8 cellular contexts compared by ENCODE assay signal in genomic region chrX:52995135-52995973, GRCh38. TPM values are rescaled to one million over a fixed set of nuclear protein-coding genes. Genes with fewer than 3 reads are reported as not detected.
DNase-seq lines count a peak whose midpoint lies in the region; ATAC-seq and TF ChIP-seq lines count a peak whose summit lies in the region.

No MANE protein-coding gene starts in this region.

- peak overlapping the region; percentile 57; the same call in 1 of the 2 replicates for H3K4me3 ChIP-seq in PC-9
- H3K4me3 ChIP-seq in esophagus muscularis mucosa = peak overlapping the region; percentile 54 to 68 (median 58)
- H3K4me3 ChIP-seq in muscle layer of duodenum (ENCODE audit: low read depth in 1 of 2, low read length in 2 of 2) = peak overlapping the region; percentile 71 to 86

- WGBS in esophagus muscularis mucosa = 38% methylated on average over 30 of the region's 45 CpGs

- DNase-seq in DMS53 treated with DMSO at 0.1 percent for 48 hours (lab: John Stamatoyannopoulos, UW; ENCODE audit: unreplicated experiment) (peak; percentile 93), KBM-7 (peak; percentile 99), PC-9 (peak; percentile 80 to 97), esophagus muscularis mucosa (ENCODE audit: extremely low spot score) (peak; percentile 98)
- DNase-seq in activated T-cell treated with anti-CD3 and anti-CD28 coated beads, Interleukin-2, amount 50 U/mL, for 48 hours = peak; percentile 89 to 92
- DNase-seq in stimulated activated CD8-positive, alpha-beta memory T cell treated with anti-CD3 and anti-CD28 coated beads, Interleukin-7, amount 100 ng/mL, for 4 hours (ENCODE audit: low read depth in 2 of 2) = peak; percentile 86 to 88

- peak overlapping the region; percentile 73; the same call in 1 of the 2 replicates for H2AFZ ChIP-seq in PC-9

- peak overlapping the region; percentile 69 for H3K4me2 ChIP-seq in PC-9

- intact Hi-C loops in PC-9 (cut with micrococcal nuclease; ENCODE audit: unreplicated experiment) = loop anchor here (1.0 kb wide), 1 partner anchor 98 kb away; no protein-coding TSS in a partner anchor
- intact Hi-C loops in esophagus muscularis mucosa (cut with DNase I) = no loop called here

- no peaks in the 10 kb centered on the region for H3K4me1 ChIP-seq in PC-9 (replicated peaks; ENCODE audit: insufficient read depth)
- peaks cover 9 to 20% (median 19%) of the 10 kb centered on the region in 4 donors for H3K4me1 ChIP-seq in esophagus muscularis mucosa
- H3K4me1 ChIP-seq in muscle layer of duodenum (ENCODE audit: control insufficient read depth in 1 of 2, insufficient read depth in 2 of 2, low read length in 2 of 2) = peaks cover 0 to 11% of the 10 kb centered on the region in 2 donors

- no peak for TF ChIP-seq POLR2A in esophagus muscularis mucosa (IDR thresholded peaks at IDR 0.05; ENCODE audit: low read depth)

- ATAC-seq in GM21717 (IDR thresholded peaks at IDR 0.05; ENCODE audit: unreplicated experiment) = peak; percentile 94

- no peaks in the 10 kb centered on the region for H4K20me1 ChIP-seq in PC-9 (ENCODE audit: insufficient read depth)

- TF ChIP-seq CTCF in PC-9 (conservative IDR thresholded peaks at IDR 0.05) = peak; percentile 59
- TF ChIP-seq CTCF in esophagus muscularis mucosa (IDR thresholded peaks at IDR 0.05) = peak; percentile 52 to 76 (median 69)

- H3K9me3 ChIP-seq in PC-9 (ENCODE audit: insufficient read depth, low read depth) (no peaks in the 10 kb centered on the region), esophagus muscularis mucosa (no peaks in the 10 kb centered on the region), muscle layer of duodenum (ENCODE audit: control insufficient read depth in 1 of 2, low read length in 2 of 2) (no peaks in the 10 kb centered on the region)

- H3K9me2 ChIP-seq in PC-9 (ENCODE audit: insufficient read depth) = no peaks in the 10 kb centered on the region

- H3K27ac ChIP-seq in PC-9 (peak overlapping the region; percentile 66), esophagus muscularis mucosa (replicated peaks in 1 of 4) (peak overlapping the region; percentile 81 to 87 (median 84)), muscle layer of duodenum (ENCODE audit: low read length) (peak overlapping the region; percentile 87)

- H3K27me3 ChIP-seq in PC-9 (ENCODE audit: insufficient read depth, low read depth) = no peaks in the 10 kb centered on the region
- peaks cover 0 to 1% (median 0%) of the 10 kb centered on the region in 4 donors for H3K27me3 ChIP-seq in esophagus muscularis mucosa
- H3K27me3 ChIP-seq in muscle layer of duodenum (ENCODE audit: low read depth, low read length) = no peaks in the 10 kb centered on the region

- no TSS peak for BruUV-seq in PC-9 (replicated peaks; lab: Mats Ljungman, UMichigan)

- no peaks in the 10 kb centered on the region for H3F3A ChIP-seq in PC-9 (ENCODE audit: insufficient read depth, low read depth)

- 0 out of 2 replicates have a peak, but pooled peaks cover 3% of the 10 kb centered on the region for H3K79me2 ChIP-seq in PC-9 (ENCODE audit: low read depth)

- in situ Hi-C loops in KBM-7 (cut with MboI; ENCODE audit: low pct_unique_long_range_greater_than_20kb, low sequenced_read_pairs) = no loop called here

- POLR2A ChIA-PET in PC-9 (lab: Charles Lee; ENCODE audit: unreplicated experiment) = interaction anchor here (0.5 to 1.0 kb wide), 6 partner anchors 18 to 446 kb away, joined by 3 to 5 read pairs (median 4); partner anchors contain the start of gene RIBC1

- TF ChIP-seq EP300 in esophagus muscularis mucosa (IDR thresholded peaks at IDR 0.05) = no peak

- H3K36me3 ChIP-seq in PC-9 (ENCODE audit: low read depth) (no peaks in the 10 kb centered on the region), esophagus muscularis mucosa (no peaks in the 10 kb centered on the region), muscle layer of duodenum (ENCODE audit: control insufficient read depth in 1 of 2, insufficient read depth in 2 of 2, low read length in 2 of 2) (no peaks in the 10 kb centered on the region)

- CTCF ChIA-PET in PC-9 (lab: Charles Lee) = no interaction called here

RNA-seq across cellular contexts. Expression of gene FAM156A, which starts 37.0 kb away (rescaled TPM):
- total RNA-seq in PC-9 (2021) (26.8 and 34.2 TPM in 2 replicates), esophagus muscularis mucosa (10 to 100 TPM in 1 of 4 donors, 1 to 10 TPM in 3; 8.0 to 14.5 (median 8.8) TPM)

RNA-seq across cellular contexts. Expression of gene GPR173, which starts 53.2 kb away (rescaled TPM):
- 5.1 and 7.0 TPM in 2 replicates for total RNA-seq in PC-9 (2021)
- 1 to 10 TPM in 1 of 4 donors, under 1 TPM in 3; 0.83 to 2.8 (median 0.90) TPM for total RNA-seq in esophagus muscularis mucosa

Comparison
In these comparisons a context has a peak if more than half of its experiments do, and no peak if none do; other contexts are left out.
1. Peak in every context shown above with its lines: DNase-seq, ATAC-seq, H3K4me3 ChIP-seq and H3K27ac ChIP-seq.